ENCODE assay signal across 11 cellular contexts in genomic region chr12:101536069-101536674, GRCh38. TPM values are rescaled to one million over a fixed set of nuclear protein-coding genes. Genes with fewer than 3 reads are reported as not detected.
"Had no signal": no experiment of that assay in that cellular context is flagged by ENCODE, and none has a peak within 500 bp of the region (broad histone marks: within the 10 kb centered on the region; RNA-seq: fewer than 3 reads in every experiment).

No MANE protein-coding gene starts in this region.

- H3K36me3 Mint-ChIP-seq: IgD-negative memory B cell had no signal

- DNase-seq: H9, HCEC 1CT, HFFc6, KBM-7 had no signal

- H3K4me3 ChIP-seq: GM23338 had no signal

- H3K4me3 Mint-ChIP-seq: GM23338, H9, HFFc6, IgD-negative memory B cell had no signal

- H3K27ac Mint-ChIP-seq: GM23338, H9, HFFc6, IgD-negative memory B cell had no signal

- H3K27ac ChIP-seq: HL-60 had no signal

- H3K4me1 Mint-ChIP-seq: GM23338, IgD-negative memory B cell had no signal

- FAIRE-seq: H1, H54, HepG2 had no signal

- ATAC-seq: GM23338, HepG2 had no signal

- H3K9me3 Mint-ChIP-seq: GM23338, H9, HFFc6, IgD-negative memory B cell had no signal

RNA-seq across cellular contexts. Expression of gene MYBPC1, which starts 58.6 kb away (rescaled TPM):
- total RNA-seq: GM23338, H1, H9, HFFc6, HT1080 had no signal
- polyA plus RNA-seq: H1, IgD-negative memory B cell had no signal
